Comparison of ENCODE assay signal across 9 cellular contexts in genomic region chr15:38514601-38515000, GRCh38. TPM values are rescaled to one million over a fixed set of nuclear protein-coding genes. Genes with fewer than 3 reads are reported as not detected.
DNase-seq lines count a peak whose midpoint lies in the region; ATAC-seq and TF ChIP-seq lines count a peak whose summit lies in the region.
"Had no signal": no experiment of that assay in that cellular context is flagged by ENCODE, and none has a peak within 500 bp of the region (broad histone marks: within the 10 kb centered on the region; RNA-seq: fewer than 3 reads in every experiment).

No MANE protein-coding gene starts in this region.

- no peak for DNase-seq in activated naive CD4-positive, alpha-beta T cell treated with anti-CD3 and anti-CD28 coated beads for 36 hours
- DNase-seq in activated naive CD4-positive, alpha-beta T cell treated with anti-CD3 and anti-CD28 coated beads, Interleukin-2, amount 50 U/mL, for 16 hours, result no peak
- no peak for DNase-seq in activated CD4-positive, alpha-beta memory T cell treated with anti-CD3 and anti-CD28 coated beads, Interleukin-2, amount 10 ng/mL, durations not matched to agents 7 days and 5 days
- no peak for DNase-seq in right lobe of liver
- DNase-seq in tibial artery, result no peak
- DNase-seq in BE2C, result no peak
- DNase-seq in WERI-Rb-1, result no peak
- DNase-seq: thyroid gland had no signal

- peak overlapping the region; percentile 70 for H3K27ac Mint-ChIP-seq in activated naive CD4-positive, alpha-beta T cell treated with anti-CD3 and anti-CD28 coated beads for 36 hours
- H3K27ac Mint-ChIP-seq in activated CD4-positive, alpha-beta memory T cell treated with anti-CD3 and anti-CD28 coated beads, Interleukin-2, amount 10 ng/mL, durations not matched to agents 7 days and 5 days, result peak overlapping the region; percentile 21

- H3K9me3 Mint-ChIP-seq in activated naive CD4-positive, alpha-beta T cell treated with anti-CD3 and anti-CD28 coated beads for 36 hours, result no peaks in the 10 kb centered on the region
- H3K9me3 Mint-ChIP-seq in activated CD4-positive, alpha-beta memory T cell treated with anti-CD3 and anti-CD28 coated beads, Interleukin-2, amount 10 ng/mL, durations not matched to agents 7 days and 5 days, result no peaks in the 10 kb centered on the region

- H3K9me3 ChIP-seq in right lobe of liver (no peaks in the 10 kb centered on the region), tibial artery (no peaks in the 10 kb centered on the region), BE2C (no peaks in the 10 kb centered on the region), WERI-Rb-1 (ENCODE audit: severe bottlenecking) (no peaks in the 10 kb centered on the region)
- H3K9me3 ChIP-seq: thyroid gland had no signal

- H3K36me3 Mint-ChIP-seq in activated naive CD4-positive, alpha-beta T cell treated with anti-CD3 and anti-CD28 coated beads for 36 hours (ENCODE audit: low read depth), result peaks cover 37% of the 10 kb centered on the region
- H3K36me3 Mint-ChIP-seq in activated CD4-positive, alpha-beta memory T cell treated with anti-CD3 and anti-CD28 coated beads, Interleukin-2, amount 10 ng/mL, durations not matched to agents 7 days and 5 days (ENCODE audit: low read depth), result peaks cover 92% of the 10 kb centered on the region

- H3K27me3 ChIP-seq in right lobe of liver (no peaks in the 10 kb centered on the region), tibial artery (peaks cover 0 to 7% of the 10 kb centered on the region in 2 donors), BE2C (peaks cover under 1% of the 10 kb centered on the region; the same call in 1 of the 2 replicates), WERI-Rb-1 (ENCODE audit: insufficient read depth, low read depth, severe bottlenecking) (peaks cover 9% of the 10 kb centered on the region)
- H3K27me3 ChIP-seq: thyroid gland had no signal

- ATAC-seq in HG02938 (IDR thresholded peaks at IDR 0.05; ENCODE audit: unreplicated experiment) (peak; percentile 52), right lobe of liver (no peak)

- intact Hi-C loops in activated naive CD4-positive, alpha-beta T cell treated with anti-CD3 and anti-CD28 coated beads for 36 hours (cut with micrococcal nuclease), result no loop called here
- intact Hi-C loops in right lobe of liver (cut with DNase I) (no loop called here), tibial artery (cut with DNase I; ENCODE audit: low total_unique reads) (no loop called here)

- H3K4me3 ChIP-seq in right lobe of liver, result no peak overlapping the region
- H3K4me3 ChIP-seq in tibial artery, result no peak overlapping the region
- no peak overlapping the region for H3K4me3 ChIP-seq in BE2C (ENCODE audit: low read depth, low read length)
- no peak overlapping the region for H3K4me3 ChIP-seq in WERI-Rb-1 (ENCODE audit: low read depth, low read length)
- H3K4me3 ChIP-seq: thyroid gland had no signal

- 27% methylated on average over 2 of the region's 2 CpGs for WGBS in right lobe of liver (ENCODE audit: insufficient coverage, low coverage, low lambda C conversion rate, missing lambda C conversion rate)

- no peak for TF ChIP-seq CTCF in right lobe of liver (IDR thresholded peaks at IDR 0.05)
- no peak for TF ChIP-seq CTCF in tibial artery (IDR thresholded peaks at IDR 0.05)
- no peak for TF ChIP-seq CTCF in BE2C (IDR thresholded peaks at IDR 0.05; ENCODE audit: low read depth, low read length)
- TF ChIP-seq CTCF in WERI-Rb-1 (IDR thresholded peaks at IDR 0.05; ENCODE audit: low read depth, low read length), result no peak

- H3K4me3 Mint-ChIP-seq in activated naive CD4-positive, alpha-beta T cell treated with anti-CD3 and anti-CD28 coated beads for 36 hours, result no peak overlapping the region
- no peak overlapping the region for H3K4me3 Mint-ChIP-seq in activated CD4-positive, alpha-beta memory T cell treated with anti-CD3 and anti-CD28 coated beads, Interleukin-2, amount 10 ng/mL, durations not matched to agents 7 days and 5 days

- POLR2A ChIA-PET in activated CD4-positive, alpha-beta memory T cell treated with anti-CD3 and anti-CD28 coated beads, Interleukin-2, amount 10 ng/mL, durations not matched to agents 7 days and 5 days (lab: Charles Lee), result interaction anchor here (1.1 to 1.3 kb wide), 2 partner anchors 11 to 27 kb away, joined by 3 to 5 read pairs; no protein-coding TSS in a partner anchor

- CTCF ChIA-PET in activated naive CD4-positive, alpha-beta T cell treated with anti-CD3 and anti-CD28 coated beads for 36 hours (lab: Charles Lee), result interaction anchor here (1.4 kb wide), 1 partner anchor 185 kb away, joined by 3 read pairs; no protein-coding TSS in a partner anchor
- CTCF ChIA-PET in activated CD4-positive, alpha-beta memory T cell treated with anti-CD3 and anti-CD28 coated beads, Interleukin-2, amount 10 ng/mL, durations not matched to agents 7 days and 5 days (lab: Charles Lee), result interaction anchor here (0.8 to 1.5 kb wide), 4 partner anchors 15 to 185 kb away, joined by 3 to 4 read pairs (median 4); no protein-coding TSS in a partner anchor

- no peak overlapping the region for H3K27ac ChIP-seq in right lobe of liver
- H3K27ac ChIP-seq in tibial artery, result no peak overlapping the region
- no peak overlapping the region for H3K27ac ChIP-seq in WERI-Rb-1
- H3K27ac ChIP-seq: thyroid gland had no signal

- no peaks in the 10 kb centered on the region for H3K36me3 ChIP-seq in right lobe of liver
- H3K36me3 ChIP-seq in tibial artery, result no peaks in the 10 kb centered on the region
- no peaks in the 10 kb centered on the region for H3K36me3 ChIP-seq in BE2C
- no peaks in the 10 kb centered on the region for H3K36me3 ChIP-seq in WERI-Rb-1
- H3K36me3 ChIP-seq: thyroid gland had no signal

- H3K27me3 Mint-ChIP-seq in activated naive CD4-positive, alpha-beta T cell treated with anti-CD3 and anti-CD28 coated beads for 36 hours (ENCODE audit: low read depth), result no peaks in the 10 kb centered on the region
- H3K27me3 Mint-ChIP-seq in activated CD4-positive, alpha-beta memory T cell treated with anti-CD3 and anti-CD28 coated beads, Interleukin-2, amount 10 ng/mL, durations not matched to agents 7 days and 5 days, result no peaks in the 10 kb centered on the region

- TF ChIP-seq POLR2A in right lobe of liver (IDR thresholded peaks at IDR 0.05), result no peak

- H3K4me1 ChIP-seq in right lobe of liver (no peaks in the 10 kb centered on the region), tibial artery (no peaks in the 10 kb centered on the region), BE2C (no peaks in the 10 kb centered on the region)
- H3K4me1 ChIP-seq: thyroid gland had no signal

- peaks cover 33% of the 10 kb centered on the region for H3K4me1 Mint-ChIP-seq in activated naive CD4-positive, alpha-beta T cell treated with anti-CD3 and anti-CD28 coated beads for 36 hours (ENCODE audit: low read depth)
- H3K4me1 Mint-ChIP-seq in activated CD4-positive, alpha-beta memory T cell treated with anti-CD3 and anti-CD28 coated beads, Interleukin-2, amount 10 ng/mL, durations not matched to agents 7 days and 5 days, result peaks cover 56% of the 10 kb centered on the region

RNA-seq across cellular contexts. Expression of gene RASGRP1, which starts 50.0 kb away (rescaled TPM):
- total RNA-seq in activated naive CD4-positive, alpha-beta T cell treated with anti-CD3 and anti-CD28 coated beads for 36 hours, result 10 to 100 TPM; 44.2 to 44.9 TPM
- total RNA-seq in activated CD4-positive, alpha-beta memory T cell treated with anti-CD3 and anti-CD28 coated beads, Interleukin-2, amount 10 ng/mL, durations not matched to agents 7 days and 5 days, result 100 to 1,000 TPM; 200 to 208 TPM
- total RNA-seq in right lobe of liver, result under 1 TPM; 0.11 to 0.64 (median 0.32) TPM
- polyA plus RNA-seq in BE2C (2012; ENCODE audit: insufficient read depth, insufficient read length, low read depth), result 1.6 TPM

Comparison
In these comparisons a context has a peak if more than half of its experiments do, and no peak if none do; other contexts are left out.
1. RNA of gene RASGRP1, which starts 50.0 kb away (total RNA-seq): 200 to 208 TPM in activated CD4-positive, alpha-beta memory T cell treated with anti-CD3 and anti-CD28 coated beads, Interleukin-2, amount 10 ng/mL, durations not matched to agents 7 days and 5 days and 44.2 to 44.9 TPM in activated naive CD4-positive, alpha-beta T cell treated with anti-CD3 and anti-CD28 coated beads for 36 hours; 0.11 to 0.64 TPM in right lobe of liver; every median in the first group is over 10 times any median in the second.